ENCODE assay signal across 17 cellular contexts in genomic region chr7:26423436-26423835, GRCh38.
"Had no signal": no experiment of that assay in that cellular context is flagged by ENCODE, and none has a peak within 500 bp of the region (broad histone marks: within the 10 kb centered on the region; RNA-seq: fewer than 3 reads in every experiment).

No MANE protein-coding gene starts in this region.

- H3K36me3 ChIP-seq: colonic mucosa, neutrophil, right lobe of liver, transverse colon had no signal

- ATAC-seq: naive thymus-derived CD4-positive, alpha-beta T cell; psoas muscle; right lobe of liver; stimulated activated memory B cell treated with anti-CD40 and anti-IgM and Interleukin-4, amounts not matched to agents 10 μg/mL and 1 μg/mL and 100 μg/mL, for 72 hours had no signal

- H3K4me1 ChIP-seq: colonic mucosa, psoas muscle, right lobe of liver, transverse colon had no signal

- DNase-seq: colonic mucosa; dermis blood vessel endothelial cell; foreskin melanocyte; head of caudate nucleus; kidney glomerular epithelial cell; mammary epithelial cell; naive thymus-derived CD4-positive, alpha-beta T cell; nephron progenitor cell; psoas muscle; retina; right lobe of liver; stimulated activated CD4-positive, alpha-beta T cell treated with anti-CD3 and anti-CD28 coated beads, Interleukin-4, amount 100 ng/mL, for 24 hours; transverse colon had no signal

- H2AFZ ChIP-seq: hepatocyte had no signal

- H3K27ac ChIP-seq: colonic mucosa, hepatocyte, neutrophil, psoas muscle, right lobe of liver, transverse colon had no signal

- H3K4me2 ChIP-seq: hepatocyte had no signal

- FAIRE-seq: islet of Langerhans had no signal

- H3K27me3 ChIP-seq: colonic mucosa, hepatocyte, right lobe of liver, transverse colon had no signal

- H3K9me3 ChIP-seq: colonic mucosa, neutrophil, psoas muscle, right lobe of liver, transverse colon had no signal

- H3K4me3 ChIP-seq: colonic mucosa, hepatocyte, psoas muscle, right lobe of liver, transverse colon had no signal
